Comparison of ENCODE assay signal across 1 cellular context in the genomic region with DNA sequence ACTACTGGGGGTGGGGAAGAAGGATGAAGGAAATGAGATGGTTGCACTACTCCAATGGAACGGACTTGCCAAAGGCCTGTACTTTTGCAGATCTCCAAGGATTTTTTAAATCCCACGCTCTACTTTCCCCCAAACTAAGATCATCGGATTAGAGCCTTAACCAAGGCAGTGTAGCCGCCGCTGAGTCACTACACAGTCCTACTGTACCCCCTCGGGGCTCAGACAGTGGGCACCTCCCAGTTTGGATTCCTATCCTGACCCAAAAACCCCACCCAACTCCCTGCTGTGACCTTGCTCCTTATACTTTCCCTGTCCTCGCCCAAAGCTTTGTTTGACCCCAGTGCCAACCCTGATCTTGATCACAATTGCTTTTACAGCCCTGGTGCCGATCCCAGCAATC.
A peak's percentile ranks its signal among the peaks of the same experiment; 100 is the strongest.
TF ChIP-seq lines count a peak whose summit lies in the region.

No MANE protein-coding gene starts in this region.

TF ChIP-seq in K562, 482 proteins besides CTCF, POLR2A, EP300 and RAD21:
- TF ChIP-seq NFE2 (IDR thresholded peaks at IDR 0.05; ENCODE audit: low read depth) = peak; percentile 51; the same call in 1 of the 2 replicates
- TF ChIP-seq HNRNPL (IDR thresholded peaks at IDR 0.05; ENCODE audit: low read depth, low read length) = no peak
- TF ChIP-seq SMAD4 (CRISPR knock-in tag; conservative IDR thresholded peaks at IDR 0.05) = 0 out of 2 replicates have a peak, but pooled peaks have one; percentile 15
